ENCODE assay signal across 1 cellular context in the genomic region with DNA sequence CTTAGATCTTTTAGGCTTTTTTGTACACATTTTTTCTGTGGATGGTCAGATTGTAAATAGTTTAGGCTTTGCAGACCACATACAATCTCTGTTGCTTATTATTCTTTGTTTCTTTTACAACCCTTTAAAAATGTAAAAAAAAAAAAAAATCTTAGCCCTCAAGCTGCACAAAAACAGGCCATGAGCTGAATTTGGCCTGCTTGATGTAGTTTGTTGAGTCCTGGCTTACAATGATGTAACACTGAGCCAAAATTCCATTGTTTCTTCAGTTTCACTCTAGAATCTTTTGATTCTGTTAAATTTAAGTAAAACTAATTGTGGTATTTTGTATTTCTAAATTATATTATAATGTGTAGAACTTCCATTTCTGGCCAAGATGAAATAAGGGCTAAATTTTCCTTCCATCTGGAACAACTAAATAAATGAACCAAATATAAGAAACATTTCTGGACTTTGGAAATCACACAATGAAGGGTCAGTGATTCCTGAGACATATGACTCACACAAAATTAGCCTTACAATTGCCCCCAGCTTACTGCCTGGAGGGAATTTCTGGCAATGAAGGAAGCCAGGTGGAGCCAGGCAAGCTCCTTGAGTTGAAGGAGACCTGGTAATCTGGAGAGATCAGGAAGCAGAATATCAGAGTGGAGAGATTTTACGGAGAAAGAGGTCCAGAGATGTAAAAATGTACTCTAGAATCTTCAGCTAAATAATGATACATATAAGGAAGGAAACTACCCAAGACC.
TF ChIP-seq lines count a peak whose summit lies in the region.

No MANE protein-coding gene starts in this region.

TF ChIP-seq in HCT116, 20 proteins besides CTCF, POLR2A, EP300 and RAD21:
- 0 out of 2 replicates have a peak, but pooled peaks have one; percentile 3 for TF ChIP-seq FOSL1 (IDR thresholded peaks at IDR 0.05; ENCODE audit: low read depth)
- no peak for TF ChIP-seq SIN3A (IDR thresholded peaks at IDR 0.05; ENCODE audit: low read depth)
